Comparison of ENCODE assay signal across 11 cellular contexts in genomic region chr3:180870008-180870733, GRCh38. TPM values are rescaled to one million over a fixed set of nuclear protein-coding genes. Genes with fewer than 3 reads are reported as not detected.
DNase-seq lines count a peak whose midpoint lies in the region; ATAC-seq, FAIRE-seq and TF ChIP-seq lines count a peak whose summit lies in the region.
"Had no signal": no experiment of that assay in that cellular context is flagged by ENCODE, and none has a peak within 500 bp of the region (broad histone marks: within the 10 kb centered on the region; RNA-seq: fewer than 3 reads in every experiment).

No MANE protein-coding gene starts in this region.

- peaks cover 23 to 38% of the 10 kb centered on the region in 2 donors for H3K27me3 Mint-ChIP-seq in stimulated activated naive B cell treated with anti-CD40 and anti-IgM and Interleukin-4, amounts not matched to agents 10 μg/mL and 1 μg/mL and 100 μg/mL, for 72 hours

- H3K9me3 ChIP-seq in ES-I3 (ENCODE audit: control insufficient read depth, insufficient read depth, low read length) (no peaks in the 10 kb centered on the region; the same call in 1 of the 2 replicates), colonic mucosa (no peaks in the 10 kb centered on the region), keratinocyte (ENCODE audit: control insufficient read depth, low read depth, low read length) (no peaks in the 10 kb centered on the region), PC-3 (ENCODE audit: low read length) (no peaks in the 10 kb centered on the region)

- no peaks in the 10 kb centered on the region for H3K36me3 Mint-ChIP-seq in stimulated activated naive B cell treated with anti-CD40 and anti-IgM and Interleukin-4, amounts not matched to agents 10 μg/mL and 1 μg/mL and 100 μg/mL, for 72 hours

- H3K27me3 ChIP-seq in colonic mucosa, result no peaks in the 10 kb centered on the region
- peaks cover 9% of the 10 kb centered on the region for H3K27me3 ChIP-seq in keratinocyte (ENCODE audit: control insufficient read depth, extremely low read depth, insufficient read depth, low read length)
- H3K27me3 ChIP-seq in PC-3 (ENCODE audit: low read length), result peaks cover 30% of the 10 kb centered on the region

- H3K27ac ChIP-seq in colonic mucosa (no peak overlapping the region), keratinocyte (ENCODE audit: control insufficient read depth, insufficient read depth, low read length) (no peak overlapping the region), PC-3 (ENCODE audit: low read length) (no peak overlapping the region)

- no peaks in the 10 kb centered on the region for H3F3A ChIP-seq in PC-3 (ENCODE audit: low read length, unreplicated experiment)

- H2AFZ ChIP-seq in keratinocyte (ENCODE audit: control insufficient read depth, low read length) (peak overlapping the region; percentile 27), PC-3 (ENCODE audit: low read length) (no peak overlapping the region)

- H3K4me2 ChIP-seq in keratinocyte (ENCODE audit: control insufficient read depth, extremely low read depth, insufficient read depth, low read depth, low read length) (peak overlapping the region; percentile 39), PC-3 (ENCODE audit: low read length) (no peak overlapping the region)

- TF ChIP-seq CTCF in colonic mucosa (IDR thresholded peaks at IDR 0.05), result no peak
- peak in 1 of 3 experiments; percentile 17 for TF ChIP-seq CTCF in keratinocyte (optimal IDR thresholded peaks at IDR 0.05 in 1 of 3, IDR thresholded peaks at IDR 0.05 in 1 of 3, conservative IDR thresholded peaks at IDR 0.05 in 1 of 3; ENCODE audit: extremely low read depth in 1 of 3, insufficient read depth in 2 of 3, low read length in 3 of 3)
- TF ChIP-seq CTCF in PC-3 (conservative IDR thresholded peaks at IDR 0.05; ENCODE audit: low read depth, low read length), result no peak

- POLR2A ChIA-PET in PC-3 (lab: Charles Lee; ENCODE audit: unreplicated experiment), result no interaction called here

- dilution Hi-C loops in keratinocyte (cut with MboI; ENCODE audit: extremely low pct_ligation_motif_present, low sequenced_read_pairs), result no loop called here

- no peaks in the 10 kb centered on the region for H3K9me3 Mint-ChIP-seq in stimulated activated naive B cell treated with anti-CD40 and anti-IgM and Interleukin-4, amounts not matched to agents 10 μg/mL and 1 μg/mL and 100 μg/mL, for 72 hours

- ATAC-seq in HG02870 (IDR thresholded peaks at IDR 0.05; ENCODE audit: unreplicated experiment), result no peak
- no peak for ATAC-seq in stimulated activated naive B cell treated with anti-CD40 and anti-IgM and Interleukin-4, amounts not matched to agents 10 μg/mL and 1 μg/mL and 100 μg/mL, for 72 hours (replicated peaks)
- ATAC-seq in PC-3, result no peak

- no peaks in the 10 kb centered on the region for H3K36me3 ChIP-seq in ES-I3 (ENCODE audit: insufficient read depth, low read length)
- no peaks in the 10 kb centered on the region for H3K36me3 ChIP-seq in colonic mucosa
- no peaks in the 10 kb centered on the region for H3K36me3 ChIP-seq in keratinocyte (ENCODE audit: control insufficient read depth in 2 of 2, extremely low read depth in 1 of 2, insufficient read depth in 2 of 2, low read length in 2 of 2)
- H3K36me3 ChIP-seq in PC-3 (ENCODE audit: low read depth, low read length), result no peaks in the 10 kb centered on the region

- H4K20me1 ChIP-seq in keratinocyte (ENCODE audit: control insufficient read depth, extremely low read depth, insufficient read depth, low read length) (no peaks in the 10 kb centered on the region), PC-3 (ENCODE audit: low read length) (no peaks in the 10 kb centered on the region)

- H3K79me2 ChIP-seq in keratinocyte (ENCODE audit: control insufficient read depth, insufficient read depth, low read length) (no peaks in the 10 kb centered on the region), PC-3 (ENCODE audit: low read length) (no peaks in the 10 kb centered on the region)

- H3K4me3 Mint-ChIP-seq in stimulated activated naive B cell treated with anti-CD40 and anti-IgM and Interleukin-4, amounts not matched to agents 10 μg/mL and 1 μg/mL and 100 μg/mL, for 72 hours, result no peak overlapping the region

- no peak overlapping the region for H3K27ac Mint-ChIP-seq in stimulated activated naive B cell treated with anti-CD40 and anti-IgM and Interleukin-4, amounts not matched to agents 10 μg/mL and 1 μg/mL and 100 μg/mL, for 72 hours

- DNase-seq in colonic mucosa (peak; percentile 41), keratinocyte (ENCODE audit: low read depth, low spot score) (no peak), skeletal muscle cell (ENCODE audit: low read depth) (no peak), PC-3 (no peak), NCI-H2107 treated with DMSO at 0.1 percent for 48 hours (lab: John Stamatoyannopoulos, UW; ENCODE audit: unreplicated experiment) (no peak)
- DNase-seq in stimulated activated naive B cell treated with anti-CD40 and anti-IgM and Interleukin-4, amounts not matched to agents 10 μg/mL and 1 μg/mL and 100 μg/mL, for 72 hours, result no peak
- DNase-seq: activated CD8-positive, alpha-beta memory T cell treated with anti-CD3 and anti-CD28 coated beads for 24 hours; stimulated activated CD4-positive, alpha-beta T cell treated with anti-CD3 and anti-CD28 coated beads, Interleukin-12 subunit alpha, Interleukin-12 subunit beta, amount 100 ng/mL, for 4 hours had no signal

- CTCF ChIA-PET in PC-3 (lab: Charles Lee), result no interaction called here

- H3K9me1 ChIP-seq in keratinocyte (ENCODE audit: control insufficient read depth, extremely low read depth, insufficient read depth, low read length), result no peaks in the 10 kb centered on the region

- intact Hi-C loops in colonic mucosa (cut with DNase I) (no loop called here), PC-3 (cut with micrococcal nuclease) (no loop called here)

- H3K4me3 ChIP-seq in colonic mucosa (no peak overlapping the region), keratinocyte (ENCODE audit: control insufficient read depth in 2 of 3, extremely low read depth in 1 of 3, insufficient read depth in 2 of 3, low read depth in 1 of 3, low read length in 3 of 3) (peak overlapping the region in 1 of 3 experiments; percentile 4), skeletal muscle cell (ENCODE audit: low read depth, low read length) (peak overlapping the region; percentile 32), PC-3 (ENCODE audit: low read length) (no peak overlapping the region)

- no peaks in the 10 kb centered on the region for H3K9me2 ChIP-seq in PC-3 (replicated peaks; ENCODE audit: low read length)

- peak overlapping the region; percentile 33; the same call in 1 of the 2 replicates for H3K9ac ChIP-seq in ES-I3 (ENCODE audit: low read depth, low read length)
- H3K9ac ChIP-seq in colonic mucosa (ENCODE audit: low read depth in 2 of 2, low read length in 2 of 2), result no peak overlapping the region
- H3K9ac ChIP-seq in keratinocyte (ENCODE audit: control insufficient read depth, extremely low read depth, insufficient read depth, low read length), result no peak overlapping the region
- H3K9ac ChIP-seq in PC-3 (ENCODE audit: low read length), result no peak overlapping the region

- peaks cover 0 to 5% of the 10 kb centered on the region in 2 donors for H3K4me1 Mint-ChIP-seq in stimulated activated naive B cell treated with anti-CD40 and anti-IgM and Interleukin-4, amounts not matched to agents 10 μg/mL and 1 μg/mL and 100 μg/mL, for 72 hours

- H3K4me1 ChIP-seq in ES-I3 (ENCODE audit: insufficient read depth, low read length) (peaks cover 2% of the 10 kb centered on the region; the same call in 1 of the 2 replicates), colonic mucosa (no peaks in the 10 kb centered on the region), keratinocyte (ENCODE audit: control insufficient read depth, extremely low read depth, insufficient read depth, low read length) (peaks cover 3% of the 10 kb centered on the region), PC-3 (ENCODE audit: insufficient read depth, low read length) (no peaks in the 10 kb centered on the region)

- BruUV-seq in PC-3 (replicated peaks; lab: Mats Ljungman, UMichigan), result no TSS peak

- no peak for FAIRE-seq in keratinocyte (lab: Jason Lieb, UNC)
- FAIRE-seq: RCC 7860 had no signal

RNA-seq across cellular contexts. Expression of gene FXR1, which starts 42.3 kb away (rescaled TPM):
- 10 to 100 TPM; 74.5 to 80.3 TPM for total RNA-seq in colonic mucosa
- 82.7 to 125 TPM (median 88.6 TPM) in 3 replicates for polyA plus RNA-seq in keratinocyte
- 194 TPM for polyA plus RNA-seq in keratinocyte (2011; ENCODE audit: low read depth)
- polyA plus RNA-seq in keratinocyte (2011; cell fraction: cytosol; rRNA removed), result 85.7 and 105 TPM in 2 replicates
- 72.6 and 106 TPM in 2 replicates for polyA plus RNA-seq in keratinocyte (2011; cell fraction: nucleus; rRNA removed)
- polyA plus RNA-seq in keratinocyte (2012; ENCODE audit: low replicate concordance), result 84.9 and 91.2 TPM in 2 replicates
- polyA minus RNA-seq in keratinocyte, result 38.1 to 154 TPM (median 84.0 TPM) in 3 replicates
- 72.5 TPM for polyA minus RNA-seq in keratinocyte (2011; cell fraction: cytosol; rRNA and poly(A)+ RNA removed)
- 51.5 and 80.5 TPM in 2 replicates for polyA minus RNA-seq in keratinocyte (2011; cell fraction: nucleus; rRNA and poly(A)+ RNA removed)
- total RNA-seq in PC-3 (2014; rRNA removed), result 124 and 133 TPM in 2 replicates
